In genomic region chr18:58051765-58052460, GRCh38 we compare ENCODE assay signal across 1 cellular context.
TF ChIP-seq lines count a peak whose summit lies in the region.

No MANE protein-coding gene starts in this region.

TF ChIP-seq in GM12878, 131 proteins besides CTCF, POLR2A, EP300 and RAD21 (continued from another document):
- TF ChIP-seq ZNF687 (IDR thresholded peaks at IDR 0.05) (peak; percentile 28; the same call in 1 of the 2 replicates), NR2C1 (IDR thresholded peaks at IDR 0.05) (peak; percentile 90)
